Comparison of ENCODE assay signal across 1 cellular context in the genomic region with DNA sequence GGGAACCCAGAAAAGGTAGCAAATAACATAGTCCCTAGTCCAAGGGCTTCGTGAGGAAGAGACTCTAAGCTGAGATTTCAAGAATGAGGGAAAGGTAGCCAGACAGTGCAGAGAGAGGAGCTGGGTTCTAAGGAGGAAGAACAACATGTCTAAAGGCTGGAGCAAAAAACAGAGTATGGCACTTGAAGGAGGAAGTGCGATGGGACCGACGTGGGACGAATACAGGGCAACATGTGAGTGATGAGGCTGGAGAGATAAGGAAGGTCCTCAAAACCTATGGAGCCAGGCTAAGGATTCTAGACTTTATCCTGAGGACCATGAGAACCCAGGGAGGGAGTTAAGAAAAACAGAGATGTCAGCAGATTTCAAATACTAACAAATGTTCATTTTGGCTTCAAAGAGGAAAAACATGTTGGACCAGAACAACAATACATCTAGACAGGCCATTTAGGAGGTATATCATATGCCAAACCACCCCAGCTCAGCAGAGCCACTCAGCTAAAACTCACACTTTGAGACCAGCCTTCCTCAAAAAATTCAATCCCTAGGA.
TF ChIP-seq lines count a peak whose summit lies in the region.

No MANE protein-coding gene starts in this region.

TF ChIP-seq in K562, 482 proteins besides CTCF, POLR2A, EP300 and RAD21 (continued from another document):
- no peak for TF ChIP-seq RBM25 (IDR thresholded peaks at IDR 0.05; ENCODE audit: low read depth, low read length, severe bottlenecking)
